25 cellular contexts compared by ENCODE assay signal in genomic region chr19:21749090-21749489, GRCh38. TPM values are rescaled to one million over a fixed set of nuclear protein-coding genes. Genes with fewer than 3 reads are reported as not detected.
DNase-seq lines count a peak whose midpoint lies in the region; ATAC-seq and TF ChIP-seq lines count a peak whose summit lies in the region.
"Had no signal": no experiment of that assay in that cellular context is flagged by ENCODE, and none has a peak within 500 bp of the region (broad histone marks: within the 10 kb centered on the region; RNA-seq: fewer than 3 reads in every experiment).

No MANE protein-coding gene starts in this region.

- peak; percentile 83 for ATAC-seq in activated CD4-positive, alpha-beta T cell treated with anti-CD3 and anti-CD28 coated beads for 36 hours
- ATAC-seq in central memory CD8-positive, alpha-beta T cell (replicated peaks; ENCODE audit: extremely low read depth, poor library complexity, severe bottlenecking), result no peak
- ATAC-seq in stimulated activated memory B cell treated with anti-CD40 and anti-IgM and Interleukin-4, amounts not matched to agents 10 μg/mL and 1 μg/mL and 100 μg/mL, for 72 hours, result peak; percentile 50
- ATAC-seq in HG02571 (IDR thresholded peaks at IDR 0.05; ENCODE audit: unreplicated experiment), result no peak
- ATAC-seq: K562, lower lobe of right lung had no signal

- H3K4me3 ChIP-seq in smooth muscle cell, result no peak overlapping the region
- H3K4me3 ChIP-seq: K562, lower lobe of right lung had no signal

- H3K4me2 ChIP-seq in smooth muscle cell, result no peak overlapping the region

- peaks cover 7% of the 10 kb centered on the region for H4K20me1 ChIP-seq in smooth muscle cell (ENCODE audit: low read depth)

- H3F3A ChIP-seq in smooth muscle cell (ENCODE audit: low read depth), result no peaks in the 10 kb centered on the region

- no peaks in the 10 kb centered on the region for H3K27me3 ChIP-seq in smooth muscle cell (ENCODE audit: low read depth)

- no peak overlapping the region for H3K4me3 Mint-ChIP-seq in activated CD4-positive, alpha-beta T cell treated with anti-CD3 and anti-CD28 coated beads for 36 hours
- H3K4me3 Mint-ChIP-seq in central memory CD8-positive, alpha-beta T cell, result no peak overlapping the region
- no peak overlapping the region for H3K4me3 Mint-ChIP-seq in stimulated activated memory B cell treated with anti-CD40 and anti-IgM and Interleukin-4, amounts not matched to agents 10 μg/mL and 1 μg/mL and 100 μg/mL, for 72 hours
- H3K4me3 Mint-ChIP-seq: B cell; brain; dendritic cell treated with granulocyte-macrophage colony-stimulating factor and Interleukin-4, amounts not matched to agents 40 ng/mL and 50 ng/mL, for 4 days had no signal

- 36% methylated on average over 4 of the region's 4 CpGs for WGBS in smooth muscle cell (ENCODE audit: low lambda C conversion rate)

- peaks cover 17% of the 10 kb centered on the region for H3K4me1 Mint-ChIP-seq in activated CD4-positive, alpha-beta T cell treated with anti-CD3 and anti-CD28 coated beads for 36 hours
- H3K4me1 Mint-ChIP-seq in central memory CD8-positive, alpha-beta T cell, result peaks cover 24% of the 10 kb centered on the region
- peaks cover 15% of the 10 kb centered on the region for H3K4me1 Mint-ChIP-seq in stimulated activated memory B cell treated with anti-CD40 and anti-IgM and Interleukin-4, amounts not matched to agents 10 μg/mL and 1 μg/mL and 100 μg/mL, for 72 hours
- H3K4me1 Mint-ChIP-seq: brain had no signal

- H2AFZ ChIP-seq in smooth muscle cell (ENCODE audit: low read depth), result no peak overlapping the region

- peaks cover 77% of the 10 kb centered on the region for H3K36me3 Mint-ChIP-seq in activated CD4-positive, alpha-beta T cell treated with anti-CD3 and anti-CD28 coated beads for 36 hours (ENCODE audit: low read depth)
- peaks cover 17% of the 10 kb centered on the region for H3K36me3 Mint-ChIP-seq in central memory CD8-positive, alpha-beta T cell (ENCODE audit: insufficient read depth)
- peaks cover 81% of the 10 kb centered on the region for H3K36me3 Mint-ChIP-seq in stimulated activated memory B cell treated with anti-CD40 and anti-IgM and Interleukin-4, amounts not matched to agents 10 μg/mL and 1 μg/mL and 100 μg/mL, for 72 hours

- CTCF ChIA-PET in activated CD4-positive, alpha-beta T cell treated with anti-CD3 and anti-CD28 coated beads for 36 hours (lab: Charles Lee), result no interaction called here

- H3K9me3 ChIP-seq in smooth muscle cell (replicated peaks; ENCODE audit: low read depth), result no peaks in the 10 kb centered on the region
- H3K9me3 ChIP-seq: lower lobe of right lung had no signal

- no peak overlapping the region for H3K27ac ChIP-seq in smooth muscle cell (ENCODE audit: low read depth)
- H3K27ac ChIP-seq: lower lobe of right lung had no signal

- H3K27me3 Mint-ChIP-seq in activated CD4-positive, alpha-beta T cell treated with anti-CD3 and anti-CD28 coated beads for 36 hours, result no peaks in the 10 kb centered on the region
- no peaks in the 10 kb centered on the region for H3K27me3 Mint-ChIP-seq in central memory CD8-positive, alpha-beta T cell
- H3K27me3 Mint-ChIP-seq in stimulated activated memory B cell treated with anti-CD40 and anti-IgM and Interleukin-4, amounts not matched to agents 10 μg/mL and 1 μg/mL and 100 μg/mL, for 72 hours, result no peaks in the 10 kb centered on the region
- H3K27me3 Mint-ChIP-seq: B cell; brain; dendritic cell treated with granulocyte-macrophage colony-stimulating factor and Interleukin-4, amounts not matched to agents 40 ng/mL and 50 ng/mL, for 4 days had no signal

- no peak overlapping the region for H3K9ac ChIP-seq in smooth muscle cell (ENCODE audit: low read depth)

- POLR2A ChIA-PET in activated CD4-positive, alpha-beta T cell treated with anti-CD3 and anti-CD28 coated beads for 36 hours (lab: Charles Lee), result no interaction called here

- no peaks in the 10 kb centered on the region for H3K36me3 ChIP-seq in smooth muscle cell (ENCODE audit: low read depth)

- DNase-seq in activated CD4-positive, alpha-beta T cell treated with anti-CD3 and anti-CD28 coated beads for 36 hours, result no peak
- no peak for DNase-seq in activated CD4-positive, alpha-beta T cell treated with anti-CD3 and anti-CD28 coated beads for 4 hours
- DNase-seq in RKO (ENCODE audit: low spot score) (peak; percentile 35), smooth muscle cell (lab: John Stamatoyannopoulos, UW; ENCODE audit: unreplicated experiment) (no peak), NCI-H1694 (lab: John Stamatoyannopoulos, UW) (no peak)
- no peak for DNase-seq in central memory CD8-positive, alpha-beta T cell (ENCODE audit: low spot score in 2 of 2)
- DNase-seq: 8988T; activated naive CD4-positive, alpha-beta T cell; activated T-cell treated with anti-CD3 and anti-CD28 coated beads for 4 hours; DND-41; foreskin melanocyte; hippocampal formation; islet precursor cell; lower lobe of right lung; NCI-H1930; NCI-H226; NCI-H82; SIG-M5; stimulated activated CD4-positive, alpha-beta T cell treated with anti-CD3 and anti-CD28 coated beads, Interleukin-4, amount 100 ng/mL, for 24 hours had no signal

- H3K27ac Mint-ChIP-seq in activated CD4-positive, alpha-beta T cell treated with anti-CD3 and anti-CD28 coated beads for 36 hours, result no peak overlapping the region
- peak overlapping the region; percentile 62 for H3K27ac Mint-ChIP-seq in central memory CD8-positive, alpha-beta T cell (ENCODE audit: low read depth)
- H3K27ac Mint-ChIP-seq in stimulated activated memory B cell treated with anti-CD40 and anti-IgM and Interleukin-4, amounts not matched to agents 10 μg/mL and 1 μg/mL and 100 μg/mL, for 72 hours, result peak overlapping the region; percentile 37
- H3K27ac Mint-ChIP-seq: B cell; brain; dendritic cell treated with granulocyte-macrophage colony-stimulating factor and Interleukin-4, amounts not matched to agents 40 ng/mL and 50 ng/mL, for 4 days had no signal

- H3K9me3 Mint-ChIP-seq in activated CD4-positive, alpha-beta T cell treated with anti-CD3 and anti-CD28 coated beads for 36 hours (ENCODE audit: low read depth), result peaks cover 5% of the 10 kb centered on the region
- H3K9me3 Mint-ChIP-seq in central memory CD8-positive, alpha-beta T cell, result no peaks in the 10 kb centered on the region
- peaks cover 2% of the 10 kb centered on the region for H3K9me3 Mint-ChIP-seq in stimulated activated memory B cell treated with anti-CD40 and anti-IgM and Interleukin-4, amounts not matched to agents 10 μg/mL and 1 μg/mL and 100 μg/mL, for 72 hours

- no peak for TF ChIP-seq CTCF in smooth muscle cell (IDR thresholded peaks at IDR 0.05; ENCODE audit: borderline replicate concordance, insufficient read depth, poor library complexity, severe bottlenecking)

- intact Hi-C loops in activated CD4-positive, alpha-beta T cell treated with anti-CD3 and anti-CD28 coated beads for 36 hours (cut with DNase I, micrococcal nuclease), result no loop called here

- no peaks in the 10 kb centered on the region for H3K4me1 ChIP-seq in smooth muscle cell (ENCODE audit: low read depth)
- H3K4me1 ChIP-seq: lower lobe of right lung had no signal

- peaks cover 27% of the 10 kb centered on the region for H3K79me2 ChIP-seq in smooth muscle cell (ENCODE audit: low read depth)

RNA-seq across cellular contexts. Expression of gene ZNF100, which starts 18.3 kb away (rescaled TPM):
- 10 to 100 TPM; 24.7 to 27.0 TPM for total RNA-seq in activated CD4-positive, alpha-beta T cell treated with anti-CD3 and anti-CD28 coated beads for 36 hours
- 5.7 and 11.0 TPM in 2 replicates for total RNA-seq in smooth muscle cell
- 1.5 and 2.5 TPM in 2 replicates for polyA plus RNA-seq in smooth muscle cell

Comparison
In these comparisons a context has a peak if more than half of its experiments do, and no peak if none do; other contexts are left out.
1. ATAC-seq: peak in activated CD4-positive, alpha-beta T cell treated with anti-CD3 and anti-CD28 coated beads for 36 hours (single experiment) and stimulated activated memory B cell treated with anti-CD40 and anti-IgM and Interleukin-4, amounts not matched to agents 10 μg/mL and 1 μg/mL and 100 μg/mL, for 72 hours (single experiment); none in central memory CD8-positive, alpha-beta T cell (single experiment) and HG02571 (single experiment).